ENCODE assay signal across 20 cellular contexts in the genomic region with DNA sequence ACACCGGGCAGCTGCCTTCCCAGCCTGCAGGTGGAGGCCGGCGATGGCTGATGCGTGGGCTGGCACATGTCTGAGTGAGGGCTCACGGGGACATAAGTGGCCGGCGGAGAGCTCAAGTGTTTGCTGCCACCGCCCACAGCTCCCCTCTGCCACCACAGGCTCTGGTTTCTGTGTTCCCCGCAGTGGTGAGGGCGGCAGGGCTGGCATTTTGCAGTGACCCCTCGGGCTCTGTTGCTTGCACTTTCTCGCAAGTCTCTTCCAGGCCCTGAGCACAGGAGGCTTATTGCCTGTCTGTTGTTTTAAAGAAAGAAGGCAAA.
DNase-seq lines count a peak whose midpoint lies in the region; ATAC-seq, FAIRE-seq and TF ChIP-seq lines count a peak whose summit lies in the region.
"Had no signal": no experiment of that assay in that cellular context is flagged by ENCODE, and none has a peak within 500 bp of the region (broad histone marks: within the 10 kb centered on the region; RNA-seq: fewer than 3 reads in every experiment).

No MANE protein-coding gene starts in this region.

- H3K4me1 ChIP-seq in lower lobe of right lung (no peaks in the 10 kb centered on the region), small intestine (ENCODE audit: control insufficient read depth in 2 of 2, insufficient read depth in 1 of 2, low read depth in 1 of 2, low read length in 1 of 2) (no peaks in the 10 kb centered on the region), BE2C (no peaks in the 10 kb centered on the region)
- no peaks in the 10 kb centered on the region for H3K4me1 ChIP-seq in CD4-positive, alpha-beta memory T cell (ENCODE audit: insufficient read depth, low read length)
- H3K4me1 ChIP-seq: prostate gland had no signal

- H3K4me1 Mint-ChIP-seq in CD4-positive, alpha-beta memory T cell, result peaks cover 0 to 1% (median 0%) of the 10 kb centered on the region in 4 donors
- H3K4me1 Mint-ChIP-seq: T-helper 17 cell had no signal

- peaks cover 0 to 15% (median 4%) of the 10 kb centered on the region in 8 donors for H3K9me3 Mint-ChIP-seq in CD4-positive, alpha-beta memory T cell

- H3K36me3 ChIP-seq in lower lobe of right lung (no peaks in the 10 kb centered on the region), small intestine (ENCODE audit: control insufficient read depth in 2 of 2, insufficient read depth in 2 of 2, low read length in 2 of 2) (no peaks in the 10 kb centered on the region), BE2C (no peaks in the 10 kb centered on the region)
- H3K36me3 ChIP-seq in CD4-positive, alpha-beta memory T cell (ENCODE audit: insufficient read depth, low read length), result no peaks in the 10 kb centered on the region
- H3K36me3 ChIP-seq: prostate gland had no signal

- H3K4me3 ChIP-seq in lower lobe of right lung, result no peak overlapping the region
- no peak overlapping the region for H3K4me3 ChIP-seq in small intestine (ENCODE audit: low read depth in 1 of 2, low read length in 2 of 2)
- no peak overlapping the region for H3K4me3 ChIP-seq in BE2C (ENCODE audit: low read depth, low read length)
- H3K4me3 ChIP-seq in CD4-positive, alpha-beta memory T cell (ENCODE audit: low read length in 2 of 2), result no peak overlapping the region
- H3K4me3 ChIP-seq: prostate gland, smooth muscle cell had no signal

- peak; percentile 59 to 60 for ATAC-seq in lower lobe of right lung
- ATAC-seq in GM21367 (IDR thresholded peaks at IDR 0.05; ENCODE audit: unreplicated experiment), result no peak
- ATAC-seq: T-helper 17 cell had no signal

- 84 to 88% (median 85%) methylated on average over 12 of the region's 12 CpGs for WGBS in small intestine, 3 donors

- POLR2A ChIA-PET in CD4-positive, alpha-beta memory T cell (lab: Charles Lee; ENCODE audit: partially characterized antibody), result no interaction called here

- H3K27me3 Mint-ChIP-seq in CD4-positive, alpha-beta memory T cell, result peaks cover 1 to 3% of the 10 kb centered on the region in 2 donors

- DNase-seq in DMS79 treated with DMSO at 0.1 percent for 48 hours (lab: John Stamatoyannopoulos, UW) (peak; percentile 93), NCI-H1092 treated with DMSO at 0.1 percent for 48 hours (lab: John Stamatoyannopoulos, UW) (peak; percentile 94), NCI-H510A treated with DMSO at 0.1 percent for 48 hours (lab: John Stamatoyannopoulos, UW) (peak; percentile 78), lower lobe of right lung (no peak), small intestine (no peak), BE2C (no peak)
- no peak for DNase-seq in CD4-positive, alpha-beta memory T cell
- DNase-seq: cortex of kidney; hypothalamus; Karpas-422; kidney; mesendoderm; NCI-H1694; nephron progenitor cell; stimulated activated CD8-positive, alpha-beta memory T cell treated with anti-CD3 and anti-CD28 coated beads, Interleukin-4, amount 100 ng/mL, for 48 hours; T-helper 17 cell had no signal

- TF ChIP-seq CTCF in lower lobe of right lung (IDR thresholded peaks at IDR 0.05) (no peak), BE2C (IDR thresholded peaks at IDR 0.05; ENCODE audit: low read depth, low read length) (no peak)

- FAIRE-seq in small intestine (lab: Jason Lieb, UNC), result no peak
- FAIRE-seq: kidney had no signal

- CTCF ChIA-PET in CD4-positive, alpha-beta memory T cell (lab: Charles Lee; ENCODE audit: partially characterized antibody), result no interaction called here

- no peaks in the 10 kb centered on the region for H3K9me3 ChIP-seq in lower lobe of right lung
- H3K9me3 ChIP-seq in small intestine (ENCODE audit: control insufficient read depth, low read depth), result no peaks in the 10 kb centered on the region
- no peaks in the 10 kb centered on the region for H3K9me3 ChIP-seq in BE2C
- no peaks in the 10 kb centered on the region for H3K9me3 ChIP-seq in CD4-positive, alpha-beta memory T cell (ENCODE audit: control insufficient read depth in 1 of 2, low read length in 2 of 2)
- H3K9me3 ChIP-seq: prostate gland had no signal

- H3K4me3 Mint-ChIP-seq in CD4-positive, alpha-beta memory T cell, result no peak overlapping the region
- H3K4me3 Mint-ChIP-seq: activated naive CD8-positive, alpha-beta T cell; nephron progenitor cell; T-helper 17 cell had no signal

- H3K27ac Mint-ChIP-seq in CD4-positive, alpha-beta memory T cell, result no peak overlapping the region
- H3K27ac Mint-ChIP-seq: activated naive CD8-positive, alpha-beta T cell; nephron progenitor cell; T-helper 17 cell had no signal

- H3K27me3 ChIP-seq in lower lobe of right lung (ENCODE audit: low read depth) (no peaks in the 10 kb centered on the region), small intestine (ENCODE audit: control insufficient read depth in 2 of 2, insufficient read depth in 2 of 2, low read length in 2 of 2) (peaks cover 0 to 4% of the 10 kb centered on the region in 2 donors), BE2C (no peaks in the 10 kb centered on the region)
- no peaks in the 10 kb centered on the region for H3K27me3 ChIP-seq in CD4-positive, alpha-beta memory T cell (ENCODE audit: insufficient read depth, low read length)

- H3K27ac ChIP-seq in lower lobe of right lung, result no peak overlapping the region
- H3K27ac ChIP-seq in small intestine (ENCODE audit: low read depth in 1 of 2, low read length in 1 of 2), result no peak overlapping the region
- H3K27ac ChIP-seq in CD4-positive, alpha-beta memory T cell (ENCODE audit: low read depth, low read length), result no peak overlapping the region
- H3K27ac ChIP-seq: prostate gland had no signal

- H3K36me3 Mint-ChIP-seq in CD4-positive, alpha-beta memory T cell, result no peaks in the 10 kb centered on the region
- H3K36me3 Mint-ChIP-seq: activated naive CD8-positive, alpha-beta T cell had no signal

- intact Hi-C loops in lower lobe of right lung (cut with DNase I), result no loop called here
- intact Hi-C loops in CD4-positive, alpha-beta memory T cell (cut with micrococcal nuclease), result no loop called here

Comparison
In these comparisons a context has a peak if more than half of its experiments do, and no peak if none do; other contexts are left out.
1. DNase-seq: peak in DMS79 treated with DMSO at 0.1 percent for 48 hours (single experiment), NCI-H1092 treated with DMSO at 0.1 percent for 48 hours (single experiment) and NCI-H510A treated with DMSO at 0.1 percent for 48 hours (single experiment); none in lower lobe of right lung (single experiment), small intestine (single experiment), BE2C (single experiment) and CD4-positive, alpha-beta memory T cell (0 of 5).